12 cellular contexts compared by ENCODE assay signal in genomic region chr20:51371720-51372119, GRCh38.
A peak's percentile ranks its signal among the peaks of the same experiment; 100 is the strongest.
DNase-seq lines count a peak whose midpoint lies in the region; ATAC-seq, FAIRE-seq and TF ChIP-seq lines count a peak whose summit lies in the region.
"Had no signal": no experiment of that assay in that cellular context is flagged by ENCODE, and none has a peak within 500 bp of the region (broad histone marks: within the 10 kb centered on the region; RNA-seq: fewer than 3 reads in every experiment).

No MANE protein-coding gene starts in this region.

- H3K9ac ChIP-seq in KMS-11 (no peak overlapping the region), K562 (ENCODE audit: insufficient read depth in 1 of 2, low read depth in 2 of 2, low read length in 2 of 2) (no peak overlapping the region), smooth muscle cell (ENCODE audit: low read depth) (no peak overlapping the region), SK-N-SH (no peak overlapping the region)

- TF ChIP-seq EP300 in A549 (IDR thresholded peaks at IDR 0.05) (no peak), K562 (IDR thresholded peaks at IDR 0.05; ENCODE audit: low read length) (no peak), SK-N-SH (IDR thresholded peaks at IDR 0.05; ENCODE audit: borderline replicate concordance in 1 of 2, low read depth in 1 of 2, low read length in 1 of 2) (no peak)

- H3K4me1 ChIP-seq in A549 (peaks cover 22% of the 10 kb centered on the region), KMS-11 (ENCODE audit: low read depth, poor library complexity, severe bottlenecking) (peaks cover 4% of the 10 kb centered on the region), K562 (replicated peaks in 1 of 2; ENCODE audit: control insufficient read depth in 2 of 2, insufficient read depth in 2 of 2, low read length in 2 of 2) (peaks cover 17 to 30% of the 10 kb centered on the region in 2 experiments), smooth muscle cell (ENCODE audit: low read depth) (no peaks in the 10 kb centered on the region), SK-N-SH (ENCODE audit: control insufficient read depth in 1 of 2, insufficient read depth in 2 of 2, low read depth in 1 of 2, low read length in 1 of 2) (peaks cover 10 to 25% of the 10 kb centered on the region in 2 experiments; a peak in 3 of 4 replicates), thyroid gland (peaks cover 0 to 4% of the 10 kb centered on the region in 2 donors)

- H3K9me3 ChIP-seq in A549 (no peaks in the 10 kb centered on the region), K562 (replicated peaks; ENCODE audit: control insufficient read depth, insufficient read depth, low read depth, low read length) (no peaks in the 10 kb centered on the region), smooth muscle cell (replicated peaks; ENCODE audit: low read depth) (no peaks in the 10 kb centered on the region), SK-N-SH (no peaks in the 10 kb centered on the region), thyroid gland (no peaks in the 10 kb centered on the region)

- H3K36me3 ChIP-seq in KMS-11 (ENCODE audit: insufficient read depth) (no peaks in the 10 kb centered on the region), K562 (ENCODE audit: control insufficient read depth, insufficient read depth, low read length) (no peaks in the 10 kb centered on the region), smooth muscle cell (ENCODE audit: low read depth) (no peaks in the 10 kb centered on the region), SK-N-SH (replicated peaks in 1 of 2; ENCODE audit: control insufficient read depth in 1 of 2, insufficient read depth in 2 of 2, low read length in 1 of 2) (no peaks in the 10 kb centered on the region), thyroid gland (no peaks in the 10 kb centered on the region)

- 81% methylated on average over 4 of the region's 4 CpGs for WGBS in A549 (ENCODE audit: missing lambda C conversion rate)
- 58% methylated on average over 4 of the region's 4 CpGs for WGBS in K562 (ENCODE audit: insufficient coverage, low coverage, missing lambda C conversion rate)
- WGBS in smooth muscle cell (ENCODE audit: low lambda C conversion rate): 98% methylated on average over 4 of the region's 4 CpGs
- 84% methylated on average over 4 of the region's 4 CpGs for WGBS in SK-N-SH (ENCODE audit: low lambda C conversion rate)
- WGBS in thyroid gland, 2 donors: 89 to 91% methylated on average over 4 of the region's 4 CpGs

- no peak for TF ChIP-seq RAD21 in A549 (conservative IDR thresholded peaks at IDR 0.05 in 1 of 2, IDR thresholded peaks at IDR 0.05 in 1 of 2)
- no peak for TF ChIP-seq RAD21 in K562 (CRISPR knock-in tag; conservative IDR thresholded peaks at IDR 0.05 in 1 of 2, IDR thresholded peaks at IDR 0.05 in 1 of 2)
- TF ChIP-seq RAD21 in SK-N-SH (IDR thresholded peaks at IDR 0.05; ENCODE audit: low read length): no peak

- H3K79me2 ChIP-seq in KMS-11 (ENCODE audit: insufficient read depth, low read depth) (no peaks in the 10 kb centered on the region), K562 (ENCODE audit: control insufficient read depth, insufficient read depth, low read length) (no peaks in the 10 kb centered on the region), smooth muscle cell (ENCODE audit: low read depth) (no peaks in the 10 kb centered on the region), SK-N-SH (ENCODE audit: insufficient read depth) (no peaks in the 10 kb centered on the region)

- H3K4me2 ChIP-seq in A549 (no peak overlapping the region), KMS-11 (no peak overlapping the region), K562 (ENCODE audit: insufficient read depth, low read length) (no peak overlapping the region), smooth muscle cell (no peak overlapping the region), SK-N-SH (no peak overlapping the region)

- POLR2A ChIA-PET in A549 (lab: Yijun Ruan, JAX) (no interaction called here), K562 (lab: Yijun Ruan, JAX) (no interaction called here), SK-N-SH (lab: Yijun Ruan, JAX) (no interaction called here)

- TF ChIP-seq POLR2A in A549 (IDR thresholded peaks at IDR 0.05; ENCODE audit: low read length): no peak
- TF ChIP-seq POLR2A in K562 (conservative IDR thresholded peaks at IDR 0.05): no peak
- no peak for TF ChIP-seq POLR2A in thyroid gland (IDR thresholded peaks at IDR 0.05)

- H4K20me1 ChIP-seq in KMS-11 (ENCODE audit: insufficient read depth) (no peaks in the 10 kb centered on the region), K562 (replicated peaks; ENCODE audit: control insufficient read depth, insufficient read depth, low read length) (0 out of 2 replicates have a peak, but pooled peaks cover 6% of the 10 kb centered on the region), smooth muscle cell (ENCODE audit: low read depth) (no peaks in the 10 kb centered on the region), SK-N-SH (ENCODE audit: insufficient read depth) (no peaks in the 10 kb centered on the region)

- H2AFZ ChIP-seq in KMS-11 (ENCODE audit: low read depth): peak overlapping the region; percentile 20; the same call in 1 of the 2 replicates
- H2AFZ ChIP-seq in K562 (ENCODE audit: low read depth, low read length): no peak overlapping the region
- H2AFZ ChIP-seq in smooth muscle cell (ENCODE audit: low read depth): no peak overlapping the region
- H2AFZ ChIP-seq in SK-N-SH (ENCODE audit: low read depth): no peak overlapping the region

- CTCF ChIA-PET in A549 (lab: Yijun Ruan, JAX): interaction anchor here (0.6 to 15.4 kb wide), 37 partner anchors 10 to 712 kb away, joined by 3 to 171 read pairs (median 4); no protein-coding TSS in a partner anchor
- CTCF ChIA-PET in K562 (lab: Yijun Ruan, JAX; ENCODE audit: low intra/inter-chr PET ratio): interaction anchor here (0.5 to 2.9 kb wide), 7 partner anchors 223 to 690 kb away, joined by 3 to 25 read pairs (median 3); no protein-coding TSS in a partner anchor
- CTCF ChIA-PET in SK-N-SH (lab: Yijun Ruan, JAX): interaction anchor here (0.7 to 6.7 kb wide), 27 partner anchors 11 to 1184 kb away, joined by 3 to 95 read pairs (median 5); no protein-coding TSS in a partner anchor

- FAIRE-seq in A549 (lab: Jason Lieb, UNC): no peak
- FAIRE-seq in K562 (lab: Jason Lieb, UNC): no peak
- FAIRE-seq: A204.1, GM12891 had no signal

- intact Hi-C loops in K562 (cut with micrococcal nuclease) (loop anchor here (1.0 to 5.0 kb wide), 3 partner anchors 245 to 711 kb away; no protein-coding TSS in a partner anchor), thyroid gland (cut with DNase I) (loop anchor here (2.0 to 10.0 kb wide), 2 partner anchors 223 to 713 kb away; no protein-coding TSS in a partner anchor)

- H3K27ac ChIP-seq in A549: peak overlapping the region; percentile 31 to 66; a peak in 4 of 6 replicates
- no peak overlapping the region for H3K27ac ChIP-seq in KMS-11
- no peak overlapping the region for H3K27ac ChIP-seq in K562 (ENCODE audit: extremely low read depth, low read depth, low read length)
- peak overlapping the region; percentile 19 for H3K27ac ChIP-seq in smooth muscle cell (ENCODE audit: low read depth)
- H3K27ac ChIP-seq in SK-N-SH (ENCODE audit: low read depth in 2 of 2, low read length in 1 of 2): peak overlapping the region in 1 of 2 experiments; percentile 32; a peak in 1 of 4 replicates
- no peak overlapping the region for H3K27ac ChIP-seq in thyroid gland
- H3K27ac ChIP-seq: 22Rv1 had no signal

- H3K4me3 ChIP-seq in A549: no peak overlapping the region
- H3K4me3 ChIP-seq in KMS-11 (IDR thresholded peaks at IDR 0.05; ENCODE audit: insufficient read depth, low read depth, low read length): no peak overlapping the region
- no peak overlapping the region for H3K4me3 ChIP-seq in K562
- H3K4me3 ChIP-seq in smooth muscle cell: no peak overlapping the region
- no peak overlapping the region for H3K4me3 ChIP-seq in SK-N-SH (ENCODE audit: low read depth in 2 of 2, low read length in 1 of 2)
- no peak overlapping the region for H3K4me3 ChIP-seq in thyroid gland (replicated peaks in 1 of 3)

- no TSS peak for BruUV-seq in K562 (replicated peaks; lab: Mats Ljungman, UMichigan)

- DNase-seq in A549 (ENCODE audit: low read depth in 1 of 2, low spot score in 1 of 2) (no peak), K562 (ENCODE audit: extremely low read depth in 1 of 4, low spot score in 3 of 4) (no peak), smooth muscle cell (lab: John Stamatoyannopoulos, UW; ENCODE audit: unreplicated experiment) (no peak), SK-N-SH (no peak), NAMALWA (ENCODE audit: low spot score) (no peak), thyroid gland (no peak)
- DNase-seq: GF-D8 had no signal

- TF ChIP-seq CTCF in A549 (IDR thresholded peaks at IDR 0.05) (no peak), KMS-11 (conservative IDR thresholded peaks at IDR 0.05; ENCODE audit: low read depth, low read length) (no peak), K562 (IDR thresholded peaks at IDR 0.05 in 2 of 3, conservative IDR thresholded peaks at IDR 0.05 in 1 of 3; ENCODE audit: insufficient read depth in 2 of 3, low read depth in 1 of 3, low read length in 3 of 3) (no peak), smooth muscle cell (IDR thresholded peaks at IDR 0.05; ENCODE audit: borderline replicate concordance, insufficient read depth, poor library complexity, severe bottlenecking) (no peak), SK-N-SH (IDR thresholded peaks at IDR 0.05) (no peak), thyroid gland (IDR thresholded peaks at IDR 0.05) (no peak)

- H3K9me2 ChIP-seq in SK-N-SH: no peaks in the 10 kb centered on the region

- ATAC-seq in A549 (no peak), K562 (no peak), HG03159 (IDR thresholded peaks at IDR 0.05; ENCODE audit: unreplicated experiment) (no peak)

- in situ Hi-C loops in K562 (cut with MboI): loop anchor here (5.0 to 10.0 kb wide), 2 partner anchors 256 to 713 kb away; no protein-coding TSS in a partner anchor

- H3K27me3 ChIP-seq in KMS-11 (ENCODE audit: insufficient read depth, low read depth) (no peaks in the 10 kb centered on the region), K562 (ENCODE audit: control insufficient read depth in 2 of 2, insufficient read depth in 2 of 2, low read length in 2 of 2) (peaks cover 10 to 28% of the 10 kb centered on the region in 2 experiments; a peak in 4 of 5 replicates), smooth muscle cell (ENCODE audit: low read depth) (no peaks in the 10 kb centered on the region), SK-N-SH (ENCODE audit: insufficient read depth) (no peaks in the 10 kb centered on the region), thyroid gland (no peaks in the 10 kb centered on the region)

- peaks cover 9% of the 10 kb centered on the region for H3F3A ChIP-seq in smooth muscle cell (ENCODE audit: low read depth)
- H3F3A ChIP-seq in SK-N-SH (replicated peaks; ENCODE audit: insufficient read depth): peaks cover 10% of the 10 kb centered on the region

- no peaks in the 10 kb centered on the region for H3K9me1 ChIP-seq in K562 (ENCODE audit: control insufficient read depth, insufficient read depth, low read length)

TF ChIP-seq in K562, 482 proteins besides CTCF, POLR2A, EP300 and RAD21 (continues in another document):
- TF ChIP-seq SMAD2 (IDR thresholded peaks at IDR 0.05; ENCODE audit: low read depth, low read length): no peak
- TF ChIP-seq NFRKB (IDR thresholded peaks at IDR 0.05; ENCODE audit: low read depth): no peak

TF ChIP-seq in SK-N-SH, 30 proteins besides CTCF, POLR2A, EP300 and RAD21 (continues in another document):
- TF ChIP-seq NFIC (IDR thresholded peaks at IDR 0.05; ENCODE audit: borderline replicate concordance) (no peak), EZH2phosphoT487 (IDR thresholded peaks at IDR 0.05; ENCODE audit: borderline replicate concordance, low read depth) (no peak)

Comparison
In these comparisons a context has a peak if more than half of its experiments do, and no peak if none do; other contexts are left out.
1. H3K27ac ChIP-seq: peak in A549 (2 of 2) and smooth muscle cell (single experiment); none in KMS-11 (single experiment), K562 (single experiment) and thyroid gland (0 of 3).